Comparison of ENCODE assay signal across 8 cellular contexts in the genomic region with DNA sequence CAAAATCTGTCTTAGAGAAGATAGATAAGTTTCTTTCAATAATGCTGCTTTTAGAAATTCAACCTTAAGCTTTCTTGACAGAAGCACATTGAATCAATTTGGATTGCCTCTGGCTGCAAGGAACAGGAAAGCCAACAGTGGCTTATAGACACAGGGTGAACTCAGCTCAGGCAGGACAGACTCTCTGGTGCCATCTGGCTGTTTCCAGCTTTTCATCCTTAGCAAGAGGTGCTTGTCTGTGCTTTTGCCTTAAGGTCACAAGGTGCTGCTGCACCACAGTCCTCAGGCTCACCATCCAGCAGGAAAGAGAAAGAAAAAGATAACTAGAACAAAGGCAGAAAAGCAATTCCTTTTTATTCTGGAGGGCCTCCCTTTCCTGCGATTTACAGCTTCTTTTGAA.
DNase-seq lines count a peak whose midpoint lies in the region; ATAC-seq and TF ChIP-seq lines count a peak whose summit lies in the region.

No MANE protein-coding gene starts in this region.

- intact Hi-C loops in esophagus squamous epithelium (cut with DNase I) = loop anchor here (10.0 kb wide), 1 partner anchor 207 kb away; no protein-coding TSS in a partner anchor
- intact Hi-C loops in tibial artery (cut with DNase I; ENCODE audit: low total_unique reads) = loop anchor here (10.0 kb wide), 1 partner anchor 207 kb away; no protein-coding TSS in a partner anchor

- TF ChIP-seq POLR2A in esophagus squamous epithelium (IDR thresholded peaks at IDR 0.05) = no peak

- H3K4me1 ChIP-seq in esophagus squamous epithelium = no peaks in the 10 kb centered on the region
- peaks cover 0 to 35% (median 5%) of the 10 kb centered on the region in 4 donors for H3K4me1 ChIP-seq in tibial artery

- CTCF ChIA-PET in BJ (lab: Yijun Ruan, JAX) = interaction anchor here (0.7 to 2.1 kb wide), 11 partner anchors 8 to 426 kb away, joined by 3 to 12 read pairs (median 4); no protein-coding TSS in a partner anchor

- peaks cover 11% of the 10 kb centered on the region for H3K27me3 ChIP-seq in BJ (ENCODE audit: control insufficient read depth, insufficient read depth, low read length)
- no peaks in the 10 kb centered on the region for H3K27me3 ChIP-seq in esophagus squamous epithelium
- no peaks in the 10 kb centered on the region for H3K27me3 ChIP-seq in tibial artery

- no peak for ATAC-seq in HG03457 (IDR thresholded peaks at IDR 0.05; ENCODE audit: unreplicated experiment)
- ATAC-seq in HG03469 (IDR thresholded peaks at IDR 0.05; ENCODE audit: unreplicated experiment) = no peak

- DNase-seq in BJ (ENCODE audit: low read depth) (no peak), HS-5 (ENCODE audit: low read depth) (peak; percentile 15), OCI-M1 (lab: John Stamatoyannopoulos, UW) (peak; percentile 73), esophagus squamous epithelium (lab: John Stamatoyannopoulos, UW) (no peak), tibial artery (peak; percentile 28 to 74), NCI-H446 (lab: John Stamatoyannopoulos, UW) (no peak)

- 56 to 75% methylated on average over 1 of the region's 1 CpG for WGBS in esophagus squamous epithelium, 2 donors

- no peak overlapping the region for H3K4me3 ChIP-seq in BJ (ENCODE audit: low read depth, low read length)
- no peak overlapping the region for H3K4me3 ChIP-seq in esophagus squamous epithelium
- H3K4me3 ChIP-seq in tibial artery = no peak overlapping the region

- no peak overlapping the region for H3K27ac ChIP-seq in esophagus squamous epithelium
- H3K27ac ChIP-seq in tibial artery = no peak overlapping the region

- POLR2A ChIA-PET in BJ (lab: Charles Lee) = no interaction called here

- TF ChIP-seq CTCF in BJ (IDR thresholded peaks at IDR 0.05; ENCODE audit: insufficient read depth, low read depth, low read length) (peak; percentile 62), esophagus squamous epithelium (IDR thresholded peaks at IDR 0.05) (peak; percentile 7 to 64 (median 44)), tibial artery (IDR thresholded peaks at IDR 0.05) (peak; percentile 55 to 65)

- H3K9me3 ChIP-seq in esophagus squamous epithelium (no peaks in the 10 kb centered on the region), tibial artery (no peaks in the 10 kb centered on the region)

- no peaks in the 10 kb centered on the region for H3K36me3 ChIP-seq in BJ (ENCODE audit: control insufficient read depth, insufficient read depth, low read length)
- H3K36me3 ChIP-seq in esophagus squamous epithelium = no peaks in the 10 kb centered on the region
- H3K36me3 ChIP-seq in tibial artery = no peaks in the 10 kb centered on the region

Comparison
In these comparisons a context has a peak if more than half of its experiments do, and no peak if none do; other contexts are left out.
1. DNase-seq: peak in HS-5 (single experiment), OCI-M1 (single experiment) and tibial artery (2 of 2); none in BJ (single experiment), esophagus squamous epithelium (single experiment) and NCI-H446 (0 of 2).
2. Peak in every context shown above with its lines, with median percentiles within 50 percentile points of each other: CTCF ChIP-seq.